8 cellular contexts compared by ENCODE assay signal in the genomic region with DNA sequence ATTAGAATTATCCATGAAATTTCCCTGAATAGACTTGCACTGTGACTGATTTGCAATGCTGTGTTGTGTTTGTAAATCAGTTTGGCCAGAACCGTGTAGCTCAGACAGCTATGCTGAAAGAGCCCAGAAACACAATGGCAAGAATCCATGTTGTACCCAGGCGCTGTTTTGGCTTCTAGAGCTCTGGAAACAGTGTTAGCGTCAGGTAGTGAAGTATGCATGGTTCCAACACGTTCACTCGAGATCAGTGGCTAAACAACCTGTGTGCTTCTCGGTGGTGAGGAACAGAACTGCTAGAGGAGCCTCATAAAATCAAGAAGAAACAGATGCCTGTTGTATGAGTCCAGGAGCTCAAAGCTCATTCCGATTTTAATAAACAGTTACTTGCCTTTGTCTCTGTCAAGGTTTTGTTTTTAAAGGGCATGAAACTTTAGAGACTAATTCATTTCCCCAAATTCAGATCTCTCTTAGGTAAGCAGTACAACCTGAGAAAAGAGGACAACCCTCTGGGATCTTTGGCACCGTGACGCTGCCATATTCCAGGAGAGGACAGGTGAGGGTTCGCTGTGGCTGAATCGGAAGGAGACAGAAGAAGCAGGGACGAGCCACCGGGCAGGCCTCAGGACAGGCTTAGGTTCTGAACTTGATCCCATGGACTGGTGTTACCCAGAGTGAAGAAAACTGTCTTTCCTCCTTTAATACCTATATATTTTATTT. TPM values are rescaled to one million over a fixed set of nuclear protein-coding genes. Genes with fewer than 3 reads are reported as not detected.
DNase-seq lines count a peak whose midpoint lies in the region; ATAC-seq and TF ChIP-seq lines count a peak whose summit lies in the region.

No MANE protein-coding gene starts in this region.

- no peaks in the 10 kb centered on the region for H3K9me3 ChIP-seq in left ventricle myocardium inferior (replicated peaks)

- no peaks in the 10 kb centered on the region for H3K36me3 ChIP-seq in left ventricle myocardium inferior

- no peaks in the 10 kb centered on the region for H3K27me3 ChIP-seq in left ventricle myocardium inferior (ENCODE audit: low read depth)

- H3K4me3 ChIP-seq in left ventricle myocardium inferior, result peak overlapping the region; percentile 77

- H3K4me1 ChIP-seq in left ventricle myocardium inferior, result peaks cover 7% of the 10 kb centered on the region

- H3K27me3 Mint-ChIP-seq in T-helper 2 cell treated with Interferon-gamma antibody and Interleukin-4, amounts not matched to agents 5 μg/mL and 100 μg/mL, for 36 hours (ENCODE audit: low read depth), result no peaks in the 10 kb centered on the region
- H3K27me3 Mint-ChIP-seq in type B pancreatic cell, result peaks cover 4% of the 10 kb centered on the region

- H3K4me3 Mint-ChIP-seq in T-helper 2 cell treated with Interferon-gamma antibody and Interleukin-4, amounts not matched to agents 5 μg/mL and 100 μg/mL, for 36 hours, result peak overlapping the region; percentile 82
- H3K4me3 Mint-ChIP-seq in type B pancreatic cell, result peak overlapping the region; percentile 80

- TF ChIP-seq CTCF in left ventricle myocardium inferior (IDR thresholded peaks at IDR 0.05; ENCODE audit: borderline replicate concordance) (no peak), type B pancreatic cell (conservative IDR thresholded peaks at IDR 0.05) (no peak)

- intact Hi-C loops in left ventricle myocardium inferior (cut with micrococcal nuclease), result loop anchor here (10.0 kb wide), 1 partner anchor 182 kb away; no protein-coding TSS in a partner anchor
- intact Hi-C loops in Right ventricle myocardium superior (cut with DNase I), result loop anchor here (5.0 kb wide), 2 partner anchors 190 to 445 kb away; a partner anchor contains a TSS

- H3K27ac ChIP-seq in left ventricle myocardium inferior (replicated peaks), result no peak overlapping the region

- H3K9me3 Mint-ChIP-seq in T-helper 2 cell treated with Interferon-gamma antibody and Interleukin-4, amounts not matched to agents 5 μg/mL and 100 μg/mL, for 36 hours, result no peaks in the 10 kb centered on the region
- H3K9me3 Mint-ChIP-seq in type B pancreatic cell, result no peaks in the 10 kb centered on the region

- peaks cover 4% of the 10 kb centered on the region for H3K36me3 Mint-ChIP-seq in T-helper 2 cell treated with Interferon-gamma antibody and Interleukin-4, amounts not matched to agents 5 μg/mL and 100 μg/mL, for 36 hours (ENCODE audit: low read depth)
- H3K36me3 Mint-ChIP-seq in type B pancreatic cell, result no peaks in the 10 kb centered on the region

- ATAC-seq in Right ventricle myocardium superior (ENCODE audit: poor library complexity) (no peak), HG03354 (IDR thresholded peaks at IDR 0.05; ENCODE audit: poor library complexity, severe bottlenecking, unreplicated experiment) (no peak)

- DNase-seq in left ventricle myocardium inferior, result no peak
- DNase-seq in Right ventricle myocardium superior, result no peak
- no peak for DNase-seq in T-helper 2 cell treated with Interferon-gamma antibody and Interleukin-4, amounts not matched to agents 5 μg/mL and 100 μg/mL, for 36 hours (ENCODE audit: low spot score)
- peak; percentile 13 for DNase-seq in inferior parietal cortex (ENCODE audit: extremely low spot score)
- DNase-seq in type B pancreatic cell (ENCODE audit: extremely low spot score, unreplicated experiment), result no peak
- DNase-seq in effector CD4-positive, alpha-beta T cell, result no peak
- no peak for DNase-seq in NCI-H2029 treated with DMSO at 0.1 percent for 48 hours (lab: John Stamatoyannopoulos, UW)

- peaks cover 5% of the 10 kb centered on the region for H3K4me1 Mint-ChIP-seq in T-helper 2 cell treated with Interferon-gamma antibody and Interleukin-4, amounts not matched to agents 5 μg/mL and 100 μg/mL, for 36 hours (ENCODE audit: low read depth)
- peaks cover 8% of the 10 kb centered on the region for H3K4me1 Mint-ChIP-seq in type B pancreatic cell (ENCODE audit: unreplicated experiment)

- H3K27ac Mint-ChIP-seq in T-helper 2 cell treated with Interferon-gamma antibody and Interleukin-4, amounts not matched to agents 5 μg/mL and 100 μg/mL, for 36 hours, result no peak overlapping the region
- H3K27ac Mint-ChIP-seq in type B pancreatic cell, result peak overlapping the region; percentile 68

RNA-seq across cellular contexts. Expression of a gene that starts 43.6 kb away (rescaled TPM):
- total RNA-seq in left ventricle myocardium inferior, result 61.5 TPM
- 53.2 TPM for total RNA-seq in Right ventricle myocardium superior
- total RNA-seq in type B pancreatic cell (ENCODE audit: low replicate concordance), result 77.7 and 110 TPM in 2 replicates
